Comparison of ENCODE assay signal across 1 cellular context in the genomic region with DNA sequence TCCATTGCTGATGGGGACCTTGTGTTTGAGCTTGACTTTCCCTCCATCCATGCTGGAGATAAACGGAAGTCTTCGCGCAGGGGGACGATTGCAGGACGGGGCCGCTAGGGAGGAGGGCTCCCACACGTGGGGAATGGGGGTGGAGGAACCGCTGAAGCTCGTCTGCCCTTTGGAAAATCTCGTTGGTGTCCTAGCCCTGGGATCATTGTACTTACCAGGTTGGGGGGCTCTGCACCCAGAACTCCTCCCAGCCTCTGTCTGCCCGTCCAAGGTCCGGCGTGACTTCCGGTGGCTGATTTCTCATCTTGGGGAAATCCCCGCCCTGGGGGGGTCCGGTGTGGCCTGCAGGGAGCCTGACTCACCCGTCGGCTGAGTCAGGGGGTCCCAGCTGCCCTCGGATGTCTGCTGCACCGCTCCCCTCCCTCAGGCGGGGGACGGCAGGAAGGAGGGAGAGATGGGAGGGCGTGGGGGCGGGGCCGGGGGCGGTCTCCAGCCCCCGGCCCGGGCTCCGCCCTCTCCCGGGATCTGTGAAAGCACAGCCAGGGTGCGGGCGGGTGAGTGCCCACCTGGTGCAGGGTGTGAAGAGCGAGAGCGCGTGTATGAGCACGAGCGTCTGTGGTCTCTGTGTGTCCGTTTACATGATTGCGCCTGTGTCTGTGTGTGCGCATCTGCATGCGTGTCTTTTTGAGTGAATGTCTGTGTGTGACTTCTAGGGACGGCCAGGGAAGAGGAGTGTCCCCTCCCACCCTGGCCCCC.
TF ChIP-seq lines count a peak whose summit lies in the region.

No MANE protein-coding gene starts in this region.

TF ChIP-seq in HepG2, 621 proteins besides CTCF, POLR2A, EP300 and RAD21 (continued from another document and continues in another):
- TF ChIP-seq SNAPC5 (CRISPR knock-in tag; IDR thresholded peaks at IDR 0.05; ENCODE audit: borderline replicate concordance), result no peak
- 0 out of 2 replicates have a peak, but pooled peaks have one; percentile 26 for TF ChIP-seq ZIK1 (CRISPR knock-in tag; IDR thresholded peaks at IDR 0.05; ENCODE audit: borderline replicate concordance, low read depth)
- no peak for TF ChIP-seq ZBTB42 (CRISPR knock-in tag; IDR thresholded peaks at IDR 0.05)
- 0 out of 2 replicates have a peak, but pooled peaks have one; percentile 41 for TF ChIP-seq ZNF350 (CRISPR knock-in tag; IDR thresholded peaks at IDR 0.05; ENCODE audit: borderline replicate concordance, low read depth)
- TF ChIP-seq ZNF510 (CRISPR knock-in tag; IDR thresholded peaks at IDR 0.05; ENCODE audit: low read depth), result no peak
- TF ChIP-seq HNRNPK (IDR thresholded peaks at IDR 0.05; ENCODE audit: low read depth, low read length, poor library complexity, severe bottlenecking), result no peak
- TF ChIP-seq ZNF766 (CRISPR knock-in tag; IDR thresholded peaks at IDR 0.05; ENCODE audit: borderline replicate concordance), result no peak
- no peak for TF ChIP-seq ZNF678 (CRISPR knock-in tag; IDR thresholded peaks at IDR 0.05)
- TF ChIP-seq MTA3 (CRISPR knock-in tag; IDR thresholded peaks at IDR 0.05), result no peak
- TF ChIP-seq FOSL2 (CRISPR knock-in tag; IDR thresholded peaks at IDR 0.05), result peak; percentile 74
- TF ChIP-seq ZKSCAN1 (IDR thresholded peaks at IDR 0.05; ENCODE audit: low read length), result no peak
- TF ChIP-seq ZNF318 (CRISPR knock-in tag; IDR thresholded peaks at IDR 0.05), result 0 out of 2 replicates have a peak, but pooled peaks have one; percentile 49
- TF ChIP-seq NCOR1 (IDR thresholded peaks at IDR 0.05; ENCODE audit: borderline replicate concordance, low read length), result no peak
- no peak for TF ChIP-seq MAF1 (CRISPR knock-in tag; IDR thresholded peaks at IDR 0.05; ENCODE audit: borderline replicate concordance)
- TF ChIP-seq, protein P1, sequence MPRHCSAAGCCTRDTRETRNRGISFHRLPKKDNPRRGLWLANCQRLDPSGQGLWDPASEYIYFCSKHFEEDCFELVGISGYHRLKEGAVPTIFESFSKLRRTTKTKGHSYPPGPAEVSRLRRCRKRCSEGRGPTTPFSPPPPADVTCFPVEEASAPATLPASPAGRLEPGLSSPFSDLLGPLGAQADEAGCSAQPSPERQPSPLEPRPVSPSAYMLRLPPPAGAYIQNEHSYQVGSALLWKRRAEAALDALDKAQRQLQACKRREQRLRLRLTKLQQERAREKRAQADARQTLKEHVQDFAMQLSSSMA (CRISPR knock-in tag; IDR thresholded peaks at IDR 0.05), result no peak; the same call in 1 of the 2 replicates
- no peak for TF ChIP-seq ZNF75D (CRISPR knock-in tag; IDR thresholded peaks at IDR 0.05; ENCODE audit: borderline replicate concordance)
- TF ChIP-seq, protein P2, sequence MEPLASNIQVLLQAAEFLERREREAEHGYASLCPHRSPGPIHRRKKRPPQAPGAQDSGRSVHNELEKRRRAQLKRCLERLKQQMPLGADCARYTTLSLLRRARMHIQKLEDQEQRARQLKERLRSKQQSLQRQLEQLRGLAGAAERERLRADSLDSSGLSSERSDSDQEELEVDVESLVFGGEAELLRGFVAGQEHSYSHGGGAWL (CRISPR knock-in tag; IDR thresholded peaks at IDR 0.05), result no peak; the same call in 1 of the 2 replicates
- TF ChIP-seq ZBTB21 (CRISPR knock-in tag; IDR thresholded peaks at IDR 0.05), result no peak
- TF ChIP-seq SAP130 (CRISPR knock-in tag; IDR thresholded peaks at IDR 0.05; ENCODE audit: low read depth), result peak; percentile 49
- TF ChIP-seq SMAD3 (CRISPR knock-in tag; IDR thresholded peaks at IDR 0.05), result no peak
- no peak for TF ChIP-seq ZNF326 (CRISPR knock-in tag; IDR thresholded peaks at IDR 0.05; ENCODE audit: borderline replicate concordance)
- no peak for TF ChIP-seq REXO4 (CRISPR knock-in tag; IDR thresholded peaks at IDR 0.05; ENCODE audit: borderline replicate concordance)
- TF ChIP-seq KLF6 (CRISPR knock-in tag; IDR thresholded peaks at IDR 0.05), result no peak
- no peak for TF ChIP-seq GABPA (IDR thresholded peaks at IDR 0.05; ENCODE audit: low read depth, low read length)
- peak; percentile 65 for TF ChIP-seq GABPA (CRISPR knock-in tag; IDR thresholded peaks at IDR 0.05; ENCODE audit: low read depth)
- no peak for TF ChIP-seq PRDM15 (CRISPR knock-in tag; IDR thresholded peaks at IDR 0.05)
- TF ChIP-seq ZNF10 (CRISPR knock-in tag; IDR thresholded peaks at IDR 0.05; ENCODE audit: borderline replicate concordance, low read depth), result no peak
- TF ChIP-seq ZNF616 (CRISPR knock-in tag; IDR thresholded peaks at IDR 0.05; ENCODE audit: low read depth), result no peak
- TF ChIP-seq KDM4B (CRISPR knock-in tag; IDR thresholded peaks at IDR 0.05), result no peak
- TF ChIP-seq HOXA5 (CRISPR knock-in tag; IDR thresholded peaks at IDR 0.05), result peak; percentile 17; the same call in 1 of the 2 replicates
- peak; percentile 25; the same call in 1 of the 2 replicates for TF ChIP-seq ZNF574 (CRISPR knock-in tag; IDR thresholded peaks at IDR 0.05)
- no peak for TF ChIP-seq USF2 (IDR thresholded peaks at IDR 0.05; ENCODE audit: low read depth, low read length)
- no peak for TF ChIP-seq USF2 (CRISPR knock-in tag; IDR thresholded peaks at IDR 0.05; ENCODE audit: borderline replicate concordance)
- peak; percentile 19; the same call in 1 of the 2 replicates for TF ChIP-seq PITX1 (CRISPR knock-in tag; IDR thresholded peaks at IDR 0.05)
- TF ChIP-seq CERS6 (CRISPR knock-in tag; IDR thresholded peaks at IDR 0.05), result no peak
